8 cellular contexts compared by ENCODE assay signal in genomic region chr17:63675607-63676539, GRCh38. TPM values are rescaled to one million over a fixed set of nuclear protein-coding genes. Genes with fewer than 3 reads are reported as not detected.
DNase-seq lines count a peak whose midpoint lies in the region; TF ChIP-seq lines count a peak whose summit lies in the region.

No MANE protein-coding gene starts in this region.

- TF ChIP-seq CTCF in C4-2B (conservative IDR thresholded peaks at IDR 0.05), result no peak

- DNase-seq in MG63, result peak; percentile 87
- DNase-seq in T47D (ENCODE audit: low read depth in 1 of 2, low spot score in 1 of 2), result peak; percentile 55 to 96
- peak; percentile 68 for DNase-seq in kidney glomerular epithelial cell (lab: John Stamatoyannopoulos, UW)
- no peak for DNase-seq in ecto neural progenitor cell (ENCODE audit: low spot score)
- DNase-seq in NCI-H1092 (lab: John Stamatoyannopoulos, UW), result no peak
- DNase-seq in activated T-cell treated with anti-CD3 and anti-CD28 coated beads, Interleukin-2, amount 50 U/mL, for 48 hours, result no peak

- H3K9me3 ChIP-seq in MG63, result no peaks in the 10 kb centered on the region

- H3K27me3 ChIP-seq in MG63, result no peaks in the 10 kb centered on the region

- no peak overlapping the region for H3K4me3 ChIP-seq in MG63

- in situ Hi-C loops in T47D (cut with HindIII; ENCODE audit: low pct_unique_long_range_greater_than_20kb, low sequenced_read_pairs), result no loop called here

- peaks cover 5% of the 10 kb centered on the region for H3K36me3 ChIP-seq in MG63

- peak overlapping the region; percentile 89 for H3K27ac ChIP-seq in C4-2B
- peak overlapping the region; percentile 31 for H3K27ac ChIP-seq in temporal lobe (ENCODE audit: low read depth, low read length)

RNA-seq across cellular contexts. Expression of gene LIMD2, which starts 24.1 kb away (rescaled TPM):
- 0.64 and 3.3 TPM in 2 replicates for total RNA-seq in MG63 (2014; rRNA removed; shearing (Covaris generic); ENCODE audit: low replicate concordance)
- 18.4 TPM for total RNA-seq in temporal lobe

RNA-seq across cellular contexts. Expression of gene MAP3K3, which starts 53.7 kb away (rescaled TPM):
- 10.2 and 12.9 TPM in 2 replicates for total RNA-seq in MG63 (2014; rRNA removed; shearing (Covaris generic); ENCODE audit: low replicate concordance)
- 19.2 TPM for total RNA-seq in temporal lobe

Comparison
In these comparisons a context has a peak if more than half of its experiments do, and no peak if none do; other contexts are left out.
1. DNase-seq: peak in MG63 (single experiment), T47D (2 of 2) and kidney glomerular epithelial cell (single experiment); none in ecto neural progenitor cell (single experiment), NCI-H1092 (single experiment) and activated T-cell treated with anti-CD3 and anti-CD28 coated beads, Interleukin-2, amount 50 U/mL, for 48 hours (0 of 2).